ENCODE assay signal across 16 cellular contexts in the genomic region with DNA sequence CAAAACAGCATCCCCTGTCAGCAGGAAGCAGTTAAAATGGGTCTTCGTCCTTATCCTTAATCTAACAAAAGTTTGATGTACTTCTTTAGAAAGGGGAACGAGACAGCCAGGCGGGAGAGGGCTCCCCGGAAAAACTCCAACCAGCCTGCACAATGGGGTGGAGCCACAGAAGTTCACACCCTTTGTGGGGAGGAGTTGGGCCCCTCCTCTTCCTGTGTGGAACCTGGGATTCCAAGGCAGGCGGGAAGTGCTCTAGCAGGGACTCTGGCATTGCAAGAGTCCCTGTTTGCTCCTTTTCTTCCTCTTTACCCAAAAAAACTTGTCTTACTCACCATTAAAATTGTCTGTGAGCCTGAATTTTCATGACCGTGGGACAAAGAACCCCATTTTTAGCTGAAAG. TPM values are rescaled to one million over a fixed set of nuclear protein-coding genes. Genes with fewer than 3 reads are reported as not detected.
DNase-seq lines count a peak whose midpoint lies in the region; ATAC-seq and TF ChIP-seq lines count a peak whose summit lies in the region.
"Had no signal": no experiment of that assay in that cellular context is flagged by ENCODE, and none has a peak within 500 bp of the region (broad histone marks: within the 10 kb centered on the region; RNA-seq: fewer than 3 reads in every experiment).

No MANE protein-coding gene starts in this region.

- H3K36me3 ChIP-seq in aorta (ENCODE audit: control insufficient read depth in 1 of 2, insufficient read depth in 2 of 2, low read length in 1 of 2) (no peaks in the 10 kb centered on the region), sigmoid colon (no peaks in the 10 kb centered on the region)

- H3K27me3 ChIP-seq in H9 (ENCODE audit: insufficient read depth, low read length): no peaks in the 10 kb centered on the region
- no peaks in the 10 kb centered on the region for H3K27me3 ChIP-seq in aorta (ENCODE audit: control insufficient read depth in 1 of 2, insufficient read depth in 2 of 2, low read length in 1 of 2)
- no peaks in the 10 kb centered on the region for H3K27me3 ChIP-seq in sigmoid colon

- H3K4me1 ChIP-seq in H9 (ENCODE audit: insufficient read depth, low read length) (no peaks in the 10 kb centered on the region), aorta (ENCODE audit: control insufficient read depth in 1 of 2, insufficient read depth in 2 of 2, low read length in 2 of 2) (no peaks in the 10 kb centered on the region), sigmoid colon (peaks cover 0 to 13% (median 0%) of the 10 kb centered on the region in 4 donors)

- H2BK5ac ChIP-seq in H9 (ENCODE audit: insufficient read length, low read length): no peak overlapping the region

- H2AFZ ChIP-seq in H9 (ENCODE audit: low read length): no peak overlapping the region
- H2AFZ ChIP-seq: PC-9 had no signal

- H3K36me3 Mint-ChIP-seq in H9 (ENCODE audit: insufficient read depth in 1 of 3, low read depth in 3 of 3): no peaks in the 10 kb centered on the region; a peak in 1 of 7 replicates
- peaks cover 0 to 4% of the 10 kb centered on the region in 2 donors for H3K36me3 Mint-ChIP-seq in stimulated activated naive B cell treated with anti-CD40 and anti-IgM and Interleukin-4, amounts not matched to agents 10 μg/mL and 1 μg/mL and 100 μg/mL, for 72 hours

- H3K4me3 Mint-ChIP-seq in H9: no peak overlapping the region
- no peak overlapping the region for H3K4me3 Mint-ChIP-seq in stimulated activated naive B cell treated with anti-CD40 and anti-IgM and Interleukin-4, amounts not matched to agents 10 μg/mL and 1 μg/mL and 100 μg/mL, for 72 hours

- H4K20me1 ChIP-seq in H9 (ENCODE audit: control insufficient read depth, insufficient read depth, insufficient read length): no peaks in the 10 kb centered on the region

- H3K9me3 Mint-ChIP-seq in H9: peaks cover 0 to 5% of the 10 kb centered on the region in 2 experiments; a peak in 2 of 5 replicates
- H3K9me3 Mint-ChIP-seq in stimulated activated naive B cell treated with anti-CD40 and anti-IgM and Interleukin-4, amounts not matched to agents 10 μg/mL and 1 μg/mL and 100 μg/mL, for 72 hours: no peaks in the 10 kb centered on the region

- no peak overlapping the region for H2BK120ac ChIP-seq in H9 (ENCODE audit: low read depth, low read length, poor library complexity, severe bottlenecking)

- H3K23me2 ChIP-seq in H9 (ENCODE audit: insufficient read length, low read depth, low read length, poor library complexity, severe bottlenecking): no peaks in the 10 kb centered on the region

- peak; percentile 62 for DNase-seq in H9
- peak; percentile 17 for DNase-seq in M059J (ENCODE audit: low read depth)
- DNase-seq in UCSD-AML1 (lab: John Stamatoyannopoulos, UW; ENCODE audit: unreplicated experiment): peak; percentile 43
- DNase-seq in stimulated activated naive B cell treated with anti-CD40 and anti-IgM and Interleukin-4, amounts not matched to agents 10 μg/mL and 1 μg/mL and 100 μg/mL, for 72 hours: no peak
- DNase-seq in AML-193 (lab: John Stamatoyannopoulos, UW): no peak
- no peak for DNase-seq in aorta
- no peak for DNase-seq in sigmoid colon
- DNase-seq: H7, NCI-H1417, NCI-H187, NCI-H226, NCI-H524, PC-9 had no signal

- H3K9me3 ChIP-seq in H9 (ENCODE audit: control insufficient read depth, low read depth, low read length): no peaks in the 10 kb centered on the region
- no peaks in the 10 kb centered on the region for H3K9me3 ChIP-seq in aorta (ENCODE audit: control insufficient read depth, low read length)
- H3K9me3 ChIP-seq in sigmoid colon: no peaks in the 10 kb centered on the region

- no peaks in the 10 kb centered on the region for H3K79me2 ChIP-seq in H9 (ENCODE audit: insufficient read depth, low read length)

- no peak overlapping the region for H2BK20ac ChIP-seq in H9 (ENCODE audit: low read depth, low read length, poor library complexity, severe bottlenecking)

- H3K9ac ChIP-seq in H9 (ENCODE audit: extremely low read depth, insufficient read length, low read length): no peak overlapping the region

- H3K14ac ChIP-seq in H9 (ENCODE audit: insufficient read depth, low read length): no peak overlapping the region

- no peak overlapping the region for H2AK5ac ChIP-seq in H9 (ENCODE audit: insufficient read length, low read length)

- no peak overlapping the region for H3K23ac ChIP-seq in H9 (ENCODE audit: insufficient read length, low read depth, low read length)

- H3K4me1 Mint-ChIP-seq in H9: peaks cover 5 to 11% of the 10 kb centered on the region in 2 experiments
- peaks cover 32 to 35% of the 10 kb centered on the region in 2 donors for H3K4me1 Mint-ChIP-seq in stimulated activated naive B cell treated with anti-CD40 and anti-IgM and Interleukin-4, amounts not matched to agents 10 μg/mL and 1 μg/mL and 100 μg/mL, for 72 hours

- no peak overlapping the region for H3K27ac Mint-ChIP-seq in H9
- H3K27ac Mint-ChIP-seq in stimulated activated naive B cell treated with anti-CD40 and anti-IgM and Interleukin-4, amounts not matched to agents 10 μg/mL and 1 μg/mL and 100 μg/mL, for 72 hours: peak overlapping the region; percentile 62

- H4K91ac ChIP-seq in H9 (ENCODE audit: insufficient read length, low read depth, low read length): no peak overlapping the region

- H3K27ac ChIP-seq in H9 (ENCODE audit: insufficient read length, low read depth, low read length) (no peak overlapping the region), aorta (ENCODE audit: low read depth in 1 of 2, low read length in 2 of 2) (no peak overlapping the region), sigmoid colon (no peak overlapping the region)
- H3K27ac ChIP-seq: PC-9 had no signal

- no CpG with 5 or more reads among the region's 6 CpGs for WGBS in H9 (ENCODE audit: extremely low coverage, insufficient read length, low lambda C conversion rate)
- 78 to 89% methylated on average over 6 of the region's 6 CpGs for WGBS in aorta, 2 donors
- 85 to 88% methylated on average over 6 of the region's 6 CpGs for WGBS in sigmoid colon, 2 donors

- H3K56ac ChIP-seq in H9 (ENCODE audit: insufficient read length, low read depth, low read length): no peak overlapping the region

- H3K79me1 ChIP-seq in H9 (ENCODE audit: insufficient read depth, low read depth, low read length, poor library complexity, severe bottlenecking): no peaks in the 10 kb centered on the region

- TF ChIP-seq CTCF in H9 (conservative IDR thresholded peaks at IDR 0.05) (no peak), sigmoid colon (IDR thresholded peaks at IDR 0.05) (no peak)

- H2BK12ac ChIP-seq in H9 (ENCODE audit: insufficient read length, low read depth, low read length): no peak overlapping the region

- TF ChIP-seq POLR2A in sigmoid colon (IDR thresholded peaks at IDR 0.05): no peak

- H3K4me3 ChIP-seq in aorta (ENCODE audit: low read length in 2 of 2) (no peak overlapping the region), sigmoid colon (no peak overlapping the region)
- H3K4me3 ChIP-seq: PC-9 had no signal

- peaks cover 3% of the 10 kb centered on the region; the same call in 1 of the 2 replicates for H3K27me3 Mint-ChIP-seq in H9 (ENCODE audit: low read depth)
- H3K27me3 Mint-ChIP-seq in stimulated activated naive B cell treated with anti-CD40 and anti-IgM and Interleukin-4, amounts not matched to agents 10 μg/mL and 1 μg/mL and 100 μg/mL, for 72 hours: no peaks in the 10 kb centered on the region

- H2BK15ac ChIP-seq in H9 (ENCODE audit: low read depth, low read length): no peak overlapping the region

- no peak overlapping the region for H3K4ac ChIP-seq in H9 (ENCODE audit: low read depth, low read length)

- no peak overlapping the region for H4K5ac ChIP-seq in H9 (ENCODE audit: insufficient read length, low read depth, low read length)

- H3T11ph ChIP-seq in H9 (ENCODE audit: low read length): no peak overlapping the region

- no peak overlapping the region for H3K18ac ChIP-seq in H9 (ENCODE audit: insufficient read length, low read depth, low read length)

- H4K8ac ChIP-seq in H9 (replicated peaks; ENCODE audit: insufficient read length, low read depth, low read length): no peak overlapping the region

- no peak for ATAC-seq in stimulated activated naive B cell treated with anti-CD40 and anti-IgM and Interleukin-4, amounts not matched to agents 10 μg/mL and 1 μg/mL and 100 μg/mL, for 72 hours (replicated peaks)
- no peak for ATAC-seq in aorta (ENCODE audit: low FRiP score)

- no peak for TF ChIP-seq EP300 in sigmoid colon (IDR thresholded peaks at IDR 0.05)

- intact Hi-C loops in aorta (cut with DNase I) (no loop called here), sigmoid colon (cut with DNase I) (no loop called here)

- H3K4me2 ChIP-seq in H9 (ENCODE audit: insufficient read depth, insufficient read length, low read length): no peak overlapping the region
- H3K4me2 ChIP-seq: PC-9 had no signal

RNA-seq across cellular contexts. Expression of a gene that starts 47.7 kb away (rescaled TPM):
- total RNA-seq in H9 (2021) (0.98 and 1.1 TPM in 2 replicates), aorta (under 1 TPM; 0.63 to 0.84 TPM), sigmoid colon (not detected)
- total RNA-seq in M059J (2014; rRNA removed; shearing (Covaris generic)): not detected in 2 replicates
- polyA plus RNA-seq in aorta (under 1 TPM; 0.18 to 0.38 TPM), sigmoid colon (10 to 100 TPM in 1 of 3 donors, under 1 TPM in 1, not detected in 1; 0.60 to 10.2 TPM)
- total RNA-seq: HT-29, LHCN-M2, PC-9, SK-MEL-5 had no signal

Comparison
In these comparisons a context has a peak if more than half of its experiments do, and no peak if none do; other contexts are left out.
1. DNase-seq: peak in H9 (single experiment), M059J (single experiment) and UCSD-AML1 (single experiment); none in stimulated activated naive B cell treated with anti-CD40 and anti-IgM and Interleukin-4, amounts not matched to agents 10 μg/mL and 1 μg/mL and 100 μg/mL, for 72 hours (single experiment), AML-193 (0 of 2), aorta (0 of 2) and sigmoid colon (single experiment).